Comparison of ENCODE assay signal across 8 cellular contexts in genomic region chr11:66438504-66439466, GRCh38. TPM values are rescaled to one million over a fixed set of nuclear protein-coding genes. Genes with fewer than 3 reads are reported as not detected.
DNase-seq lines count a peak whose midpoint lies in the region; TF ChIP-seq lines count a peak whose summit lies in the region.

MRPL11 (minus strand) TSS chr11:66438848; CDS start chr11:66438754, 94 bp downstream.

- H3K4ac ChIP-seq in neuronal stem cell (ENCODE audit: low read length) = no peak within 1 kb of the TSS

- H3K9me2 ChIP-seq in MM.1S (replicated peaks; ENCODE audit: insufficient read depth, low read length) = no peaks in the 10 kb centered on the region

- H2BK120ac ChIP-seq in neuronal stem cell (ENCODE audit: low read depth, low read length) = no peak within 1 kb of the TSS

- H3F3A ChIP-seq in MM.1S (ENCODE audit: insufficient read depth, low read length) = no peaks in the 10 kb centered on the region

- H3K27me3 ChIP-seq in HAP-1 (ENCODE audit: low read depth) = no peaks in the 10 kb centered on the region
- H3K27me3 ChIP-seq in MM.1S (replicated peaks; ENCODE audit: insufficient read depth, low read length) = peaks cover 32% of the 10 kb centered on the region
- H3K27me3 ChIP-seq in neuronal stem cell (ENCODE audit: control insufficient read depth in 3 of 3, insufficient read depth in 3 of 3, low read depth in 1 of 3, low read length in 3 of 3) = no peaks in the 10 kb centered on the region

- H2BK12ac ChIP-seq in neuronal stem cell (ENCODE audit: low read length) = no peak within 1 kb of the TSS

- no peaks in the 10 kb centered on the region for H4K20me1 ChIP-seq in MM.1S (ENCODE audit: insufficient read depth, low read length)

- peaks cover 16% of the 10 kb centered on the region for H3K36me3 ChIP-seq in HAP-1 (replicated peaks)
- H3K36me3 ChIP-seq in MM.1S (replicated peaks; ENCODE audit: insufficient read depth, low read length) = 0 out of 2 replicates have a peak, but pooled peaks cover 6% of the 10 kb centered on the region
- peaks cover 15 to 25% of the 10 kb centered on the region in 2 donors for H3K36me3 ChIP-seq in neuronal stem cell (replicated peaks in 1 of 2; ENCODE audit: control insufficient read depth in 2 of 2, insufficient read depth in 2 of 2, low read length in 2 of 2)

- H2BK15ac ChIP-seq in neuronal stem cell (ENCODE audit: low read length) = peak within 1 kb of the TSS; percentile 35

- no CpG with 5 or more reads among the region's 45 CpGs for WGBS in neuronal stem cell (ENCODE audit: extremely low coverage in 2 of 2, insufficient read length in 2 of 2, insufficient replicate concordance in 1 of 2), 2 donors

- peaks cover 4% of the 10 kb centered on the region for H3K79me1 ChIP-seq in neuronal stem cell (ENCODE audit: low read depth, low read length)

- DNase-seq in GDM1 (lab: John Stamatoyannopoulos, UW) = peak; percentile 83
- DNase-seq in HAP-1 (ENCODE audit: low spot score in 2 of 2) = peak; percentile 93 to 95
- DNase-seq in MM.1S = peak; percentile 95
- DNase-seq in SIG-M5 treated with dmso at 0.1 percent for 504 hours (lab: John Stamatoyannopoulos, UW; ENCODE audit: unreplicated experiment) = peak; percentile 95
- DNase-seq in activated gamma-delta T cell treated with anti-CD3 and anti-CD28 coated beads, Interleukin-2, amount 50 U/mL, for 16 hours (ENCODE audit: low read depth) = peak; percentile 78
- DNase-seq in foreskin melanocyte = peak; percentile 87
- DNase-seq in neuronal stem cell (ENCODE audit: low spot score) = peak; percentile 87
- DNase-seq in substantia nigra (lab: John Stamatoyannopoulos, UW) = peak; percentile 22 to 97 (median 85)

- peaks cover 2% of the 10 kb centered on the region; the same call in 1 of the 2 replicates for H3K9me3 ChIP-seq in HAP-1
- no peaks in the 10 kb centered on the region for H3K9me3 ChIP-seq in MM.1S (replicated peaks; ENCODE audit: insufficient read depth, low read length)
- H3K9me3 ChIP-seq in neuronal stem cell (replicated peaks in 1 of 2; ENCODE audit: control insufficient read depth in 2 of 2, insufficient read depth in 1 of 2, low read depth in 1 of 2, low read length in 2 of 2) = peaks cover 0 to 6% of the 10 kb centered on the region in 2 donors

- H2AFZ ChIP-seq in MM.1S (ENCODE audit: low read length) (peak within 1 kb of the TSS; percentile 86), neuronal stem cell (ENCODE audit: low read length) (peak within 1 kb of the TSS; percentile 87)

- peak within 1 kb of the TSS; percentile 85 for H2BK5ac ChIP-seq in neuronal stem cell (ENCODE audit: low read length)

- H3K18ac ChIP-seq in neuronal stem cell (ENCODE audit: low read length) = peak within 1 kb of the TSS; percentile 77

- H3K4me1 ChIP-seq in HAP-1 (peaks cover 5% of the 10 kb centered on the region), MM.1S (ENCODE audit: low read length) (no peaks in the 10 kb centered on the region), neuronal stem cell (ENCODE audit: control insufficient read depth in 2 of 2, insufficient read depth in 1 of 2, low read depth in 1 of 2, low read length in 2 of 2) (peaks cover 0 to 3% of the 10 kb centered on the region in 2 donors)

- peak within 1 kb of the TSS; percentile 73 for H3K4me3 ChIP-seq in HAP-1
- peak within 1 kb of the TSS; percentile 97 for H3K4me3 ChIP-seq in MM.1S (ENCODE audit: low read length)
- peak within 1 kb of the TSS; percentile 79 to 86 for H3K4me3 ChIP-seq in neuronal stem cell (ENCODE audit: low read length in 2 of 2)

- peak within 1 kb of the TSS; percentile 29 for H4K8ac ChIP-seq in neuronal stem cell (ENCODE audit: low read depth, low read length)

- peaks cover 9% of the 10 kb centered on the region for H3K79me2 ChIP-seq in MM.1S (ENCODE audit: low read length)

- peak within 1 kb of the TSS; percentile 75 for H3K9ac ChIP-seq in MM.1S (ENCODE audit: low read length)
- peak within 1 kb of the TSS; percentile 79 for H3K9ac ChIP-seq in neuronal stem cell (ENCODE audit: low read depth, low read length, poor library complexity)

- H3K4me2 ChIP-seq in MM.1S (ENCODE audit: low read depth, low read length) = peak within 1 kb of the TSS; percentile 70
- peak within 1 kb of the TSS; percentile 74 for H3K4me2 ChIP-seq in neuronal stem cell (ENCODE audit: insufficient read depth, low read length, poor library complexity, severe bottlenecking)

- TF ChIP-seq CTCF in MM.1S (IDR thresholded peaks at IDR 0.05; ENCODE audit: low read length) = peak; percentile 78

- in situ Hi-C loops in HAP-1 (cut with MboI; ENCODE audit: low sequenced_read_pairs) = no loop called here

- no peak within 1 kb of the TSS for H4K91ac ChIP-seq in neuronal stem cell (ENCODE audit: low read depth, low read length, poor library complexity)

- peak within 1 kb of the TSS; percentile 67 for H3K27ac ChIP-seq in MM.1S (ENCODE audit: low read length)
- H3K27ac ChIP-seq in neuronal stem cell (replicated peaks; ENCODE audit: low read length) = peak within 1 kb of the TSS; percentile 39
- peak within 1 kb of the TSS; percentile 90 for H3K27ac ChIP-seq in substantia nigra (ENCODE audit: low read depth, low read length, poor library complexity, severe bottlenecking)

- no peak within 1 kb of the TSS for H2AK5ac ChIP-seq in neuronal stem cell (ENCODE audit: low read depth, low read length)

- H3K14ac ChIP-seq in neuronal stem cell (ENCODE audit: low read length) = no peak within 1 kb of the TSS

- H3K23ac ChIP-seq in neuronal stem cell (ENCODE audit: low read depth, low read length, poor library complexity) = no peak within 1 kb of the TSS

RNA-seq across cellular contexts. Expression of gene MRPL11, which starts in this region (rescaled TPM):
- polyA plus RNA-seq in neuronal stem cell (2013, experiment 1 of 2) = 108 TPM
- 108 TPM for polyA plus RNA-seq in neuronal stem cell (2013, experiment 2 of 2)

Comparison
In these comparisons a context has a peak if more than half of its experiments do, and no peak if none do; other contexts are left out.
1. Peak in every context shown above with its lines: DNase-seq, H3K4me3 ChIP-seq and H3K27ac ChIP-seq.
2. H3K27ac ChIP-seq: peak in every context shown above with its lines; median percentile 90 in substantia nigra; 67 in MM.1S; 39 in neuronal stem cell.